ENCODE assay signal across 1 cellular context in genomic region chr7:142602756-142603155, GRCh38.
TF ChIP-seq lines count a peak whose summit lies in the region.

No MANE protein-coding gene starts in this region.

TF ChIP-seq in IMR-90, 13 proteins besides CTCF, POLR2A, EP300 and RAD21:
- TF ChIP-seq CEBPB (IDR thresholded peaks at IDR 0.05; ENCODE audit: low read depth, low read length), result no peak
- no peak for TF ChIP-seq BHLHE40 (IDR thresholded peaks at IDR 0.05; ENCODE audit: low read depth, low read length)
- TF ChIP-seq NFE2L2 (IDR thresholded peaks at IDR 0.05; ENCODE audit: low read depth, low read length), result no peak
- no peak for TF ChIP-seq MAZ (IDR thresholded peaks at IDR 0.05; ENCODE audit: borderline replicate concordance, low read depth, low read length)
- no peak for TF ChIP-seq RCOR1 (IDR thresholded peaks at IDR 0.05; ENCODE audit: insufficient replicate concordance, low read length)
- TF ChIP-seq MXI1 (IDR thresholded peaks at IDR 0.05; ENCODE audit: borderline replicate concordance, low read depth, low read length), result no peak
- TF ChIP-seq SMC3 (IDR thresholded peaks at IDR 0.05; ENCODE audit: low read depth, low read length), result no peak
- no peak for TF ChIP-seq MAFK (IDR thresholded peaks at IDR 0.05; ENCODE audit: low read depth, low read length)
- TF ChIP-seq RFX5 (IDR thresholded peaks at IDR 0.05; ENCODE audit: low read depth, low read length), result no peak
- no peak for TF ChIP-seq CHD1 (IDR thresholded peaks at IDR 0.05; ENCODE audit: low read depth, low read length)
- TF ChIP-seq FOS (IDR thresholded peaks at IDR 0.05; ENCODE audit: low read depth, low read length), result no peak
- TF ChIP-seq, protein P1, sequence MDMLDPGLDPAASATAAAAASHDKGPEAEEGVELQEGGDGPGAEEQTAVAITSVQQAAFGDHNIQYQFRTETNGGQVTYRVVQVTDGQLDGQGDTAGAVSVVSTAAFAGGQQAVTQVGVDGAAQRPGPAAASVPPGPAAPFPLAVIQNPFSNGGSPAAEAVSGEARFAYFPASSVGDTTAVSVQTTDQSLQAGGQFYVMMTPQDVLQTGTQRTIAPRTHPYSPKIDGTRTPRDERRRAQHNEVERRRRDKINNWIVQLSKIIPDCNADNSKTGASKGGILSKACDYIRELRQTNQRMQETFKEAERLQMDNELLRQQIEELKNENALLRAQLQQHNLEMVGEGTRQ (IDR thresholded peaks at IDR 0.05; ENCODE audit: low read depth, low read length), result no peak
- TF ChIP-seq, protein P2, sequence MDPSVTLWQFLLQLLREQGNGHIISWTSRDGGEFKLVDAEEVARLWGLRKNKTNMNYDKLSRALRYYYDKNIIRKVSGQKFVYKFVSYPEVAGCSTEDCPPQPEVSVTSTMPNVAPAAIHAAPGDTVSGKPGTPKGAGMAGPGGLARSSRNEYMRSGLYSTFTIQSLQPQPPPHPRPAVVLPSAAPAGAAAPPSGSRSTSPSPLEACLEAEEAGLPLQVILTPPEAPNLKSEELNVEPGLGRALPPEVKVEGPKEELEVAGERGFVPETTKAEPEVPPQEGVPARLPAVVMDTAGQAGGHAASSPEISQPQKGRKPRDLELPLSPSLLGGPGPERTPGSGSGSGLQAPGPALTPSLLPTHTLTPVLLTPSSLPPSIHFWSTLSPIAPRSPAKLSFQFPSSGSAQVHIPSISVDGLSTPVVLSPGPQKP (IDR thresholded peaks at IDR 0.05; ENCODE audit: borderline replicate concordance, low read depth, low read length), result no peak
TF ChIP-seq in IMR-90: peak in this region for 0.
